1 cellular context compared by ENCODE assay signal in genomic region chr13:98930014-98930625, GRCh38.
TF ChIP-seq lines count a peak whose summit lies in the region.

No MANE protein-coding gene starts in this region.

TF ChIP-seq in SK-N-SH, 30 proteins besides CTCF, POLR2A, EP300 and RAD21 (continued from another document):
- TF ChIP-seq SIN3A (IDR thresholded peaks at IDR 0.05; ENCODE audit: borderline replicate concordance, low read depth, low read length) (no peak), YY1 (IDR thresholded peaks at IDR 0.05; ENCODE audit: low read depth) (no peak), FOXJ3 (CRISPR knock-in tag; IDR thresholded peaks at IDR 0.05) (no peak)
TF ChIP-seq in SK-N-SH: peak in this region for 0.
